Comparison of ENCODE assay signal across 8 cellular contexts in the genomic region with DNA sequence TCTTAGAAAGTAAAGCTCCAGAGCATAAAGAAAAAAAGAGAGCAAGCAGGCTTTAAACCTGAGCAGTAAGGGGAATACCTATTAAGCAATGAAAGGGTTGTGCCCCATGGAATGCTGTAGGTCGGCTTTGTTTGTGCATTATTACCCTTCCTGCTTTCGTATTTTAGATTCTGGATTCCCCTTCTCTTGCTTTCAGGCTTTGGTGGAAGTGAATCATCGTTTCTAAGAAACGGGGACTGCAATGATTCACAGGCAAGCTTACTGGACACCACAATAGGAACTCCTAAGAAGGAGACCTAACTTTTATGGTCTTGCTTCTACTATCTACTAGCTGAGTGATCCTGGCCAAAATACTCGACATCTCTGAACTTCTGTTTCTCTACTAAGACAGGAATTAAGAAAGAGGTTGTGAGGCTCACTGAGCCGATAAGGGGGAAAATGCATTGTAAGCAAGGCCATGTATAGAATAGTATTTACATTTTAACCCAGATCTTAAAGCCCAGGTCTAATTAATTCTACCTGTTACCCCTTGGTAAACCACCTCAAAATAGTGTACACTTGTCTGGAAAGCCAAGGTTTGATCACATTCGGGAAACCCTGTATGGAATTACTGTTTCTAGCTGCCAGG. TPM values are rescaled to one million over a fixed set of nuclear protein-coding genes. Genes with fewer than 3 reads are reported as not detected.
A peak's percentile ranks its signal among the peaks of the same experiment; 100 is the strongest.
DNase-seq lines count a peak whose midpoint lies in the region; ATAC-seq, FAIRE-seq and TF ChIP-seq lines count a peak whose summit lies in the region.

No MANE protein-coding gene starts in this region.

- H3K27me3 Mint-ChIP-seq in brain = peaks cover 30% of the 10 kb centered on the region
- peaks cover 64% of the 10 kb centered on the region for H3K27me3 Mint-ChIP-seq in nephron progenitor cell (ENCODE audit: low read depth, poor library complexity)

- no peak for TF ChIP-seq POLR2A in H54 (IDR thresholded peaks at IDR 0.05; ENCODE audit: low read depth, low read length)

- H3K4me3 ChIP-seq in GM12865 (ENCODE audit: low read depth, low read length) = peak overlapping the region; percentile 83

- TF ChIP-seq CTCF in GM12865 (IDR thresholded peaks at IDR 0.05; ENCODE audit: insufficient read depth, low read depth, low read length, missing control alignments) (no peak), brain (conservative IDR thresholded peaks at IDR 0.05) (no peak), nephron progenitor cell (IDR thresholded peaks at IDR 0.05) (no peak)

- H3K9me3 Mint-ChIP-seq in brain = no peaks in the 10 kb centered on the region
- H3K9me3 Mint-ChIP-seq in nephron progenitor cell = no peaks in the 10 kb centered on the region

- H3K27ac Mint-ChIP-seq in brain (peak overlapping the region in 1 of 5 experiments; percentile 81), nephron progenitor cell (no peak overlapping the region)

- H3K36me3 Mint-ChIP-seq in brain (peaks cover 11% of the 10 kb centered on the region), nephron progenitor cell (ENCODE audit: low read depth) (peaks cover 4% of the 10 kb centered on the region)

- peaks cover 30% of the 10 kb centered on the region for H3K4me1 Mint-ChIP-seq in brain
- peaks cover 14% of the 10 kb centered on the region for H3K4me1 Mint-ChIP-seq in nephron progenitor cell

- peak; percentile 87 for DNase-seq in GM12865 (ENCODE audit: low read depth)
- peak; percentile 81 for DNase-seq in H54 (ENCODE audit: insufficient read length, low spot score)
- peak; percentile 95 for DNase-seq in NCI-H226
- DNase-seq in nephron progenitor cell = no peak
- no peak for DNase-seq in NCI-H2081 treated with DMSO at 0.1 percent for 48 hours (lab: John Stamatoyannopoulos, UW)
- no peak for DNase-seq in DMS153 treated with DMSO at 0.1 percent for 48 hours (lab: John Stamatoyannopoulos, UW; ENCODE audit: unreplicated experiment)

- peak overlapping the region; percentile 51 to 85 (median 77) for H3K4me3 Mint-ChIP-seq in brain
- H3K4me3 Mint-ChIP-seq in nephron progenitor cell = peak overlapping the region; percentile 79

- ATAC-seq in HG02840 (IDR thresholded peaks at IDR 0.05; ENCODE audit: low FRiP score, unreplicated experiment) = no peak

- FAIRE-seq in H54 (lab: Jason Lieb, UNC) = peak; percentile 93

RNA-seq across cellular contexts. Expression of gene BMAL2, which starts 1.2 kb away (rescaled TPM):
- polyA plus RNA-seq in brain (ENCODE audit: insufficient read depth, low read depth, low replicate concordance) = 4.1 TPM

Comparison
In these comparisons a context has a peak if more than half of its experiments do, and no peak if none do; other contexts are left out.
1. DNase-seq: peak in GM12865 (single experiment), H54 (single experiment) and NCI-H226 (single experiment); none in nephron progenitor cell (single experiment), NCI-H2081 treated with DMSO at 0.1 percent for 48 hours (single experiment) and DMS153 treated with DMSO at 0.1 percent for 48 hours (single experiment).